24 cellular contexts compared by ENCODE assay signal in genomic region chr14:79516009-79516408, GRCh38.
A peak's percentile ranks its signal among the peaks of the same experiment; 100 is the strongest.
DNase-seq lines count a peak whose midpoint lies in the region; ATAC-seq and TF ChIP-seq lines count a peak whose summit lies in the region.
"Had no signal": no experiment of that assay in that cellular context is flagged by ENCODE, and none has a peak within 500 bp of the region (broad histone marks: within the 10 kb centered on the region; RNA-seq: fewer than 3 reads in every experiment).

No MANE protein-coding gene starts in this region.

- no peaks in the 10 kb centered on the region for H3K9me2 ChIP-seq in PC-3 (replicated peaks; ENCODE audit: low read length)

- H3K27me3 ChIP-seq in PC-3 (ENCODE audit: low read length) = no peaks in the 10 kb centered on the region
- H3K27me3 ChIP-seq: esophagus squamous epithelium had no signal

- DNase-seq in COR-L47 (lab: John Stamatoyannopoulos, UW) (peak; percentile 57), NCI-H1417 (lab: John Stamatoyannopoulos, UW) (peak in 2 of 3 experiments; percentile 70 to 93), PC-3 (no peak), islet precursor cell (peak; percentile 60), mucosa of gallbladder (ENCODE audit: low spot score) (no peak), NAMALWA (ENCODE audit: low spot score) (no peak), NCI-H2107 treated with DMSO at 0.1 percent for 48 hours (lab: John Stamatoyannopoulos, UW; ENCODE audit: unreplicated experiment) (no peak)
- DNase-seq: activated CD4-positive, alpha-beta T cell treated with anti-CD3 and anti-CD28 coated beads for 4 hours; CD4-positive, CD25-positive, alpha-beta regulatory T cell; DMS53; effector CD8-positive, alpha-beta T cell; esophagus squamous epithelium; HCEC 1CT; NCI-H2227 treated with DMSO at 0.1 percent for 48 hours; psoas muscle; RPMI8226; stimulated activated CD4-positive, alpha-beta T cell treated with anti-CD3 and anti-CD28 coated beads, Interleukin-2, amount 100 ng/mL, for 24 hours; stimulated activated naive CD4-positive, alpha-beta T cell had no signal

- CTCF ChIA-PET in PC-3 (lab: Charles Lee) = no interaction called here

- ATAC-seq in PC-3 = no peak
- no peak for ATAC-seq in activated T-helper 17 cell treated with anti-CD3 and anti-CD28 coated beads, Interleukin-2, amount 50 U/mL, for 72 hours (replicated peaks)
- ATAC-seq: GM12878, left lobe of liver, psoas muscle had no signal

- no peaks in the 10 kb centered on the region for H3K27me3 Mint-ChIP-seq in activated T-helper 17 cell treated with anti-CD3 and anti-CD28 coated beads, Interleukin-2, amount 50 U/mL, for 72 hours
- H3K27me3 Mint-ChIP-seq: CD4-positive, CD25-positive, alpha-beta regulatory T cell had no signal

- intact Hi-C loops in PC-3 (cut with micrococcal nuclease) = loop anchor here (10.0 kb wide), 1 partner anchor 101 kb away; no protein-coding TSS in a partner anchor

- POLR2A ChIA-PET in PC-3 (lab: Charles Lee; ENCODE audit: unreplicated experiment) = no interaction called here

- no peaks in the 10 kb centered on the region for H3K36me3 Mint-ChIP-seq in activated T-helper 17 cell treated with anti-CD3 and anti-CD28 coated beads, Interleukin-2, amount 50 U/mL, for 72 hours (ENCODE audit: low read depth)
- H3K36me3 Mint-ChIP-seq: activated naive CD4-positive, alpha-beta T cell treated with anti-CD3 and anti-CD28 coated beads, Interleukin-2, amount 50 U/mL, for 24 hours; CD4-positive, CD25-positive, alpha-beta regulatory T cell had no signal

- no peaks in the 10 kb centered on the region for H3K9me3 ChIP-seq in PC-3 (ENCODE audit: low read length)
- H3K9me3 ChIP-seq: esophagus squamous epithelium, psoas muscle had no signal

- no peak overlapping the region for H3K4me3 ChIP-seq in PC-3 (ENCODE audit: low read length)
- H3K4me3 ChIP-seq: esophagus squamous epithelium, GM12878, psoas muscle, skin epidermis had no signal

- H3K4me1 Mint-ChIP-seq in activated T-helper 17 cell treated with anti-CD3 and anti-CD28 coated beads, Interleukin-2, amount 50 U/mL, for 72 hours = no peaks in the 10 kb centered on the region
- H3K4me1 Mint-ChIP-seq: activated naive CD4-positive, alpha-beta T cell treated with anti-CD3 and anti-CD28 coated beads, Interleukin-2, amount 50 U/mL, for 24 hours had no signal

- H2AFZ ChIP-seq in PC-3 (ENCODE audit: low read length) = no peak overlapping the region

- H3K4me2 ChIP-seq in PC-3 (ENCODE audit: low read length) = no peak overlapping the region; the same call in 1 of the 2 replicates
- H3K4me2 ChIP-seq: KMS-11 had no signal

- H3K9ac ChIP-seq in PC-3 (ENCODE audit: low read length) = 0 out of 2 replicates have a peak overlapping the region, but pooled peaks have one; percentile 14
- H3K9ac ChIP-seq: KMS-11 had no signal

- H3K79me2 ChIP-seq in PC-3 (ENCODE audit: low read length) = no peaks in the 10 kb centered on the region

- no peak overlapping the region for H3K27ac Mint-ChIP-seq in activated T-helper 17 cell treated with anti-CD3 and anti-CD28 coated beads, Interleukin-2, amount 50 U/mL, for 72 hours
- H3K27ac Mint-ChIP-seq: activated naive CD4-positive, alpha-beta T cell treated with anti-CD3 and anti-CD28 coated beads, Interleukin-2, amount 50 U/mL, for 24 hours; CD4-positive, CD25-positive, alpha-beta regulatory T cell had no signal

- BruUV-seq in PC-3 (replicated peaks; lab: Mats Ljungman, UMichigan) = no TSS peak

- peaks cover 3% of the 10 kb centered on the region for H3K9me3 Mint-ChIP-seq in activated T-helper 17 cell treated with anti-CD3 and anti-CD28 coated beads, Interleukin-2, amount 50 U/mL, for 72 hours
- H3K9me3 Mint-ChIP-seq: activated naive CD4-positive, alpha-beta T cell treated with anti-CD3 and anti-CD28 coated beads, Interleukin-2, amount 50 U/mL, for 24 hours had no signal

- TF ChIP-seq CTCF in PC-3 (conservative IDR thresholded peaks at IDR 0.05; ENCODE audit: low read depth, low read length) = no peak

- peaks cover 28% of the 10 kb centered on the region for H3K4me1 ChIP-seq in PC-3 (ENCODE audit: insufficient read depth, low read length)
- H3K4me1 ChIP-seq: psoas muscle had no signal

- no peak overlapping the region for H3K4me3 Mint-ChIP-seq in activated T-helper 17 cell treated with anti-CD3 and anti-CD28 coated beads, Interleukin-2, amount 50 U/mL, for 72 hours
- H3K4me3 Mint-ChIP-seq: activated naive CD4-positive, alpha-beta T cell treated with anti-CD3 and anti-CD28 coated beads, Interleukin-2, amount 50 U/mL, for 24 hours; CD4-positive, CD25-positive, alpha-beta regulatory T cell had no signal

- peak overlapping the region; percentile 81 for H3K27ac ChIP-seq in PC-3 (ENCODE audit: low read length)
- H3K27ac ChIP-seq: esophagus squamous epithelium, KMS-11, psoas muscle, skin epidermis had no signal

- H3F3A ChIP-seq in PC-3 (ENCODE audit: low read length, unreplicated experiment) = no peaks in the 10 kb centered on the region

- no peaks in the 10 kb centered on the region for H4K20me1 ChIP-seq in PC-3 (ENCODE audit: low read length)

- no peaks in the 10 kb centered on the region for H3K36me3 ChIP-seq in PC-3 (ENCODE audit: low read depth, low read length)
- H3K36me3 ChIP-seq: esophagus squamous epithelium had no signal

Comparison
In these comparisons a context has a peak if more than half of its experiments do, and no peak if none do; other contexts are left out.
1. DNase-seq: peak in COR-L47 (single experiment), NCI-H1417 (2 of 3) and islet precursor cell (single experiment); none in PC-3 (single experiment), mucosa of gallbladder (single experiment), NAMALWA (single experiment) and NCI-H2107 treated with DMSO at 0.1 percent for 48 hours (single experiment).